In the genomic region with DNA sequence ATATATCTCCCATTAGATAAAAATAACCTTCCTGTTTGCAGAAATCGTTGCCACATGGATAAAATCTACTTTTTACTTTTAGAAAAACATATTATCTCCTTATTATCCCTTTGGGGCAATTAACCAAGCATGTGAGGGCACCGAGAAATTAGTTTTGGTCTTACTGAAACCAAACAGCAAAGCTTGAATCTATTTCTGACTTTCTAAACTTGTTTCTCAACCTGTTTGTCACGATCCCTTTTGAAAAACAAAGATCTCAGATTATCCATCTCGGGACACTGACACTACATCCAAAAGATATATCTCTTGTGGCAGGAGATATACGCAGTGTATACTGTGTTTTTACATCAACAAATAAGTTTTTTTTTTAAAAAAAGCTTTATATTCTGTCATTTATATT, we compare ENCODE assay signal across 1 cellular context.
TF ChIP-seq lines count a peak whose summit lies in the region.

No MANE protein-coding gene starts in this region.

TF ChIP-seq in HepG2, 621 proteins besides CTCF, POLR2A, EP300 and RAD21 (continued from another document):
- TF ChIP-seq, protein P1, sequence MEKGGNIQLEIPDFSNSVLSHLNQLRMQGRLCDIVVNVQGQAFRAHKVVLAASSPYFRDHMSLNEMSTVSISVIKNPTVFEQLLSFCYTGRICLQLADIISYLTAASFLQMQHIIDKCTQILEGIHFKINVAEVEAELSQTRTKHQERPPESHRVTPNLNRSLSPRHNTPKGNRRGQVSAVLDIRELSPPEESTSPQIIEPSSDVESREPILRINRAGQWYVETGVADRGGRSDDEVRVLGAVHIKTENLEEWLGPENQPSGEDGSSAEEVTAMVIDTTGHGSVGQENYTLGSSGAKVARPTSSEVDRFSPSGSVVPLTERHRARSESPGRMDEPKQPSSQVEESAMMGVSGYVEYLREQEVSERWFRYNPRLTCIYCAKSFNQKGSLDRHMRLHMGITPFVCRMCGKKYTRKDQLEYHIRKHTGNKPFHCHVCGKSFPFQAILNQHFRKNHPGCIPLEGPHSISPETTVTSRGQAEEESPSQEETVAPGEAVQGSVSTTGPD (CRISPR knock-in tag; IDR thresholded peaks at IDR 0.05): no peak
